11 cellular contexts compared by ENCODE assay signal in genomic region chr7:2715341-2716231, GRCh38. TPM values are rescaled to one million over a fixed set of nuclear protein-coding genes. Genes with fewer than 3 reads are reported as not detected.
A peak's percentile ranks its signal among the peaks of the same experiment; 100 is the strongest.
DNase-seq lines count a peak whose midpoint lies in the region; ATAC-seq and TF ChIP-seq lines count a peak whose summit lies in the region.
"Had no signal": no experiment of that assay in that cellular context is flagged by ENCODE, and none has a peak within 500 bp of the region (broad histone marks: within the 10 kb centered on the region; RNA-seq: fewer than 3 reads in every experiment).

No MANE protein-coding gene starts in this region.

- peak overlapping the region; percentile 38 for H3K4me2 ChIP-seq in OCI-LY7 (ENCODE audit: low read length)

- no peaks in the 10 kb centered on the region for H4K20me1 ChIP-seq in OCI-LY7 (ENCODE audit: insufficient read depth, low read length)

- no TSS peak for BruUV-seq in OCI-LY7 (replicated peaks; lab: Mats Ljungman, UMichigan)
- BruUV-seq in A673 (replicated peaks; lab: Mats Ljungman, UMichigan): no TSS peak

- peak overlapping the region; percentile 34 for H3K27ac ChIP-seq in OCI-LY7 (ENCODE audit: low read depth, low read length, poor library complexity, severe bottlenecking)
- H3K27ac ChIP-seq in prostate gland: no peak overlapping the region
- H3K27ac ChIP-seq in A673 (ENCODE audit: low read depth, low read length, poor library complexity, severe bottlenecking): no peak overlapping the region
- H3K27ac ChIP-seq: coronary artery, SJSA1 had no signal

- H3K9me2 ChIP-seq in OCI-LY7 (ENCODE audit: insufficient read depth, low read length): no peaks in the 10 kb centered on the region

- TF ChIP-seq POLR2A in prostate gland (IDR thresholded peaks at IDR 0.05): peak; percentile 9

- POLR2A ChIA-PET in OCI-LY7 (lab: Charles Lee) (no interaction called here), A673 (lab: Charles Lee; ENCODE audit: low non-redundant PET) (no interaction called here)

- no peak for TF ChIP-seq CTCF in OCI-LY7 (conservative IDR thresholded peaks at IDR 0.05; ENCODE audit: low read length)
- TF ChIP-seq CTCF in prostate gland (IDR thresholded peaks at IDR 0.05): no peak
- no peak for TF ChIP-seq CTCF in A673 (conservative IDR thresholded peaks at IDR 0.05; ENCODE audit: low read depth, low read length)

- no peaks in the 10 kb centered on the region for H3K27me3 ChIP-seq in prostate gland (replicated peaks; ENCODE audit: insufficient read depth)
- no peaks in the 10 kb centered on the region for H3K27me3 ChIP-seq in A673 (replicated peaks; ENCODE audit: insufficient read depth, low read depth, low read length, poor library complexity)
- H3K27me3 ChIP-seq: SJSA1 had no signal

- WGBS in prostate gland: 78% methylated on average over 22 of the region's 22 CpGs

- no peak overlapping the region for H2AFZ ChIP-seq in OCI-LY7 (ENCODE audit: low read length)

- H3K4me1 ChIP-seq in OCI-LY7 (ENCODE audit: insufficient read depth, low read length, poor library complexity, severe bottlenecking) (peaks cover 45% of the 10 kb centered on the region), prostate gland (replicated peaks) (peaks cover 8% of the 10 kb centered on the region), A673 (ENCODE audit: insufficient read depth, low read length, poor library complexity, severe bottlenecking) (no peaks in the 10 kb centered on the region)

- H3K36me3 ChIP-seq in OCI-LY7 (ENCODE audit: insufficient read depth, low read length) (no peaks in the 10 kb centered on the region), prostate gland (no peaks in the 10 kb centered on the region), A673 (ENCODE audit: insufficient read depth, low read length, poor library complexity, severe bottlenecking) (no peaks in the 10 kb centered on the region)

- DNase-seq in OCI-LY7 (ENCODE audit: low spot score) (peak; percentile 36), prostate gland (ENCODE audit: low spot score) (no peak), T-helper 9 cell (no peak), DMS153 (lab: John Stamatoyannopoulos, UW) (no peak), A673 (ENCODE audit: low spot score) (no peak)
- DNase-seq in activated effector memory CD4-positive, alpha-beta T cell treated with Interleukin-2 at 50 U/mL for 16 hours: peak; percentile 25
- DNase-seq: retina had no signal

- intact Hi-C loops in OCI-LY7 (cut with micrococcal nuclease; ENCODE audit: unreplicated experiment): no loop called here
- intact Hi-C loops in prostate gland (cut with DNase I): loop anchor here (5.0 kb wide), 1 partner anchor 127 kb away; the partner anchor contains the start of gene GNA12
- intact Hi-C loops in A673 (cut with micrococcal nuclease; ENCODE audit: unreplicated experiment): loop anchor here (10.0 kb wide), 1 partner anchor 261 kb away; no protein-coding TSS in a partner anchor

- no peaks in the 10 kb centered on the region for H3K79me2 ChIP-seq in OCI-LY7 (ENCODE audit: insufficient read depth, low read depth, low read length)

- ATAC-seq in GM18502 (IDR thresholded peaks at IDR 0.05; ENCODE audit: poor library complexity, unreplicated experiment): peak; percentile 40
- no peak for ATAC-seq in HG03045 (IDR thresholded peaks at IDR 0.05; ENCODE audit: unreplicated experiment)

- H3K4me3 ChIP-seq in OCI-LY7 (ENCODE audit: low read depth, low read length, poor library complexity, severe bottlenecking) (peak overlapping the region; percentile 1), prostate gland (no peak overlapping the region), A673 (ENCODE audit: low read depth, low read length, poor library complexity, severe bottlenecking) (no peak overlapping the region)
- H3K4me3 ChIP-seq: coronary artery, SJSA1 had no signal

- H3K9me3 ChIP-seq in OCI-LY7 (ENCODE audit: low read length) (no peaks in the 10 kb centered on the region), prostate gland (no peaks in the 10 kb centered on the region), A673 (ENCODE audit: low read depth, low read length, poor library complexity, severe bottlenecking) (no peaks in the 10 kb centered on the region)
- H3K9me3 ChIP-seq: SJSA1 had no signal

- CTCF ChIA-PET in OCI-LY7 (lab: Charles Lee; ENCODE audit: unreplicated experiment) (no interaction called here), A673 (lab: Charles Lee) (interaction anchor here (0.5 kb wide), 1 partner anchor 143 kb away, joined by 5 read pairs; no protein-coding TSS in a partner anchor)

RNA-seq across cellular contexts. Expression of gene AMZ1, which starts 27.6 kb away (rescaled TPM):
- total RNA-seq in OCI-LY7 (2014; rRNA removed; shearing (Covaris generic)): 1.4 and 1.7 TPM in 2 replicates
- total RNA-seq in OCI-LY7 (2022) (2.7 and 2.9 TPM in 2 replicates), prostate gland (under 1 TPM in 1 of 2 donors, not detected in 1; 0.62 TPM), A673 (2021) (not detected in 2 replicates)

Comparison
In these comparisons a context has a peak if more than half of its experiments do, and no peak if none do; other contexts are left out.
1. DNase-seq: peak in OCI-LY7 (single experiment) and activated effector memory CD4-positive, alpha-beta T cell treated with Interleukin-2 at 50 U/mL for 16 hours (single experiment); none in prostate gland (single experiment), T-helper 9 cell (single experiment), DMS153 (single experiment) and A673 (single experiment).